Comparison of ENCODE assay signal across 1 cellular context in the genomic region with DNA sequence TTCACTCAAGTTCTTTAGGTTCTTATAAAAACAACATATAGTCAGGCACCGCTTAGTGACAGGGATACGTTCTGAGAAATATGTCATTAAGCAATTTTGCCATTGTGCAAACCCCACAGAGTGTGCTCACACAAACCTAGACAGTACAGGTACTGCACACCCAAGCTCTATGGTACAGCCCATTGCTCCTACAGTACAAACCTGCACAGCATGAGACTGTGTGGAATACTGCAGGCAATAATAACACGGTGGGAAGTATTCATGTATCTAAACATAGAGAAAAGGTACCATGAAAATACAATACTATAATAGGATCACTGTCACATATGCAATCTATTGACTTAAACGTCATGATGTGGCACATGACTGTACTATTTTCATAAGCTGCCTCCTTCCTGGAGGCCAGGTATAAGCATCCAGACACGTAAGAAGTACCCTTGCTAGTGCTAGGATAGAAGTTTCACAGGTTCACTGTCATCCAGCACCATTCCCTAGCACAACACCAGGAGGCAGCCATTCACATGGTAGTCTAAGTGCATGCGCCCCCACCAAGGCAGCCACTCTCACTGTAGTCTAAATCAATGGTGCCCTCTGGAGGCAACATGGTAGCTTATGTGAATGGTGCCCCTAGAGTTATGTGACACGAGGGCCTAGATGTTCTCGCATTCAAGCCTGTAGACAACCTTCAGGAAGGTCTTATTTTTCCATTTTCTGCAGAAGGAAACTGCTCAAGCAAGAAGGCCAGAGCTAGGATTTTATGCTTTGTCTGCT.
TF ChIP-seq lines count a peak whose summit lies in the region.

No MANE protein-coding gene starts in this region.

TF ChIP-seq in HepG2, 621 proteins besides CTCF, POLR2A, EP300 and RAD21 (continued from another document):
- no peak for TF ChIP-seq SIN3A (IDR thresholded peaks at IDR 0.05; ENCODE audit: borderline replicate concordance, low read depth, low read length)
- no peak for TF ChIP-seq NR3C1 (CRISPR knock-in tag; IDR thresholded peaks at IDR 0.05)
- TF ChIP-seq, protein P1, sequence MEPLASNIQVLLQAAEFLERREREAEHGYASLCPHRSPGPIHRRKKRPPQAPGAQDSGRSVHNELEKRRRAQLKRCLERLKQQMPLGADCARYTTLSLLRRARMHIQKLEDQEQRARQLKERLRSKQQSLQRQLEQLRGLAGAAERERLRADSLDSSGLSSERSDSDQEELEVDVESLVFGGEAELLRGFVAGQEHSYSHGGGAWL (CRISPR knock-in tag; IDR thresholded peaks at IDR 0.05) = no peak
- TF ChIP-seq BRCA1 (CRISPR knock-in tag; IDR thresholded peaks at IDR 0.05) = no peak
- no peak for TF ChIP-seq SIN3B (IDR thresholded peaks at IDR 0.05; ENCODE audit: low read length)
- no peak for TF ChIP-seq ZNF335 (CRISPR knock-in tag; IDR thresholded peaks at IDR 0.05)
- TF ChIP-seq ATF7-NPFF (CRISPR knock-in tag; IDR thresholded peaks at IDR 0.05; ENCODE audit: low read depth) = no peak
- no peak for TF ChIP-seq ZNF501 (CRISPR knock-in tag; IDR thresholded peaks at IDR 0.05)
- no peak for TF ChIP-seq RBM39 (IDR thresholded peaks at IDR 0.05; ENCODE audit: low read depth, low read length, poor library complexity, severe bottlenecking)
- TF ChIP-seq, protein P2, sequence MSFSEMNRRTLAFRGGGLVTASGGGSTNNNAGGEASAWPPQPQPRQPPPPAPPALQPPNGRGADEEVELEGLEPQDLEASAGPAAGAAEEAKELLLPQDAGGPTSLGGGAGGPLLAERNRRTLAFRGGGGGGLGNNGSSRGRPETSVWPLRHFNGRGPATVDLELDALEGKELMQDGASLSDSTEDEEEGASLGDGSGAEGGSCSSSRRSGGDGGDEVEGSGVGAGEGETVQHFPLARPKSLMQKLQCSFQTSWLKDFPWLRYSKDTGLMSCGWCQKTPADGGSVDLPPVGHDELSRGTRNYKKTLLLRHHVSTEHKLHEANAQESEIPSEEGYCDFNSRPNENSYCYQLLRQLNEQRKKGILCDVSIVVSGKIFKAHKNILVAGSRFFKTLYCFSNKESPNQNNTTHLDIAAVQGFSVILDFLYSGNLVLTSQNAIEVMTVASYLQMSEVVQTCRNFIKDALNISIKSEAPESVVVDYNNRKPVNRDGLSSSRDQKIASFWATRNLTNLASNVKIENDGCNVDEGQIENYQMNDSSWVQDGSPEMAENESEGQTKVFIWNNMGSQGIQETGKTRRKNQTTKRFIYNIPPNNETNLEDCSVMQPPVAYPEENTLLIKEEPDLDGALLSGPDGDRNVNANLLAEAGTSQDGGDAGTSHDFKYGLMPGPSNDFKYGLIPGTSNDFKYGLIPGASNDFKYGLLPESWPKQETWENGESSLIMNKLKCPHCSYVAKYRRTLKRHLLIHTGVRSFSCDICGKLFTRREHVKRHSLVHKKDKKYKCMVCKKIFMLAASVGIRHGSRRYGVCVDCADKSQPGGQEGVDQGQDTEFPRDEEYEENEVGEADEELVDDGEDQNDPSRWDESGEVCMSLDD (CRISPR knock-in tag; IDR thresholded peaks at IDR 0.05; ENCODE audit: borderline replicate concordance) = no peak
- no peak for TF ChIP-seq GPN1 (CRISPR knock-in tag; IDR thresholded peaks at IDR 0.05; ENCODE audit: borderline replicate concordance)
- TF ChIP-seq, protein P3, sequence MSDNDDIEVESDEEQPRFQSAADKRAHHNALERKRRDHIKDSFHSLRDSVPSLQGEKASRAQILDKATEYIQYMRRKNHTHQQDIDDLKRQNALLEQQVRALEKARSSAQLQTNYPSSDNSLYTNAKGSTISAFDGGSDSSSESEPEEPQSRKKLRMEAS (IDR thresholded peaks at IDR 0.05) = no peak
- no peak for TF ChIP-seq TCF7 (IDR thresholded peaks at IDR 0.05; ENCODE audit: low read depth)
- TF ChIP-seq, protein P4, sequence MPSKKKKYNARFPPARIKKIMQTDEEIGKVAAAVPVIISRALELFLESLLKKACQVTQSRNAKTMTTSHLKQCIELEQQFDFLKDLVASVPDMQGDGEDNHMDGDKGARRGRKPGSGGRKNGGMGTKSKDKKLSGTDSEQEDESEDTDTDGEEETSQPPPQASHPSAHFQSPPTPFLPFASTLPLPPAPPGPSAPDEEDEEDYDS (CRISPR knock-in tag; IDR thresholded peaks at IDR 0.05) = peak; percentile 26; the same call in 1 of the 2 replicates
- peak; percentile 33; the same call in 1 of the 2 replicates for TF ChIP-seq ZMYM4 (CRISPR knock-in tag; IDR thresholded peaks at IDR 0.05)
- TF ChIP-seq, protein P5, sequence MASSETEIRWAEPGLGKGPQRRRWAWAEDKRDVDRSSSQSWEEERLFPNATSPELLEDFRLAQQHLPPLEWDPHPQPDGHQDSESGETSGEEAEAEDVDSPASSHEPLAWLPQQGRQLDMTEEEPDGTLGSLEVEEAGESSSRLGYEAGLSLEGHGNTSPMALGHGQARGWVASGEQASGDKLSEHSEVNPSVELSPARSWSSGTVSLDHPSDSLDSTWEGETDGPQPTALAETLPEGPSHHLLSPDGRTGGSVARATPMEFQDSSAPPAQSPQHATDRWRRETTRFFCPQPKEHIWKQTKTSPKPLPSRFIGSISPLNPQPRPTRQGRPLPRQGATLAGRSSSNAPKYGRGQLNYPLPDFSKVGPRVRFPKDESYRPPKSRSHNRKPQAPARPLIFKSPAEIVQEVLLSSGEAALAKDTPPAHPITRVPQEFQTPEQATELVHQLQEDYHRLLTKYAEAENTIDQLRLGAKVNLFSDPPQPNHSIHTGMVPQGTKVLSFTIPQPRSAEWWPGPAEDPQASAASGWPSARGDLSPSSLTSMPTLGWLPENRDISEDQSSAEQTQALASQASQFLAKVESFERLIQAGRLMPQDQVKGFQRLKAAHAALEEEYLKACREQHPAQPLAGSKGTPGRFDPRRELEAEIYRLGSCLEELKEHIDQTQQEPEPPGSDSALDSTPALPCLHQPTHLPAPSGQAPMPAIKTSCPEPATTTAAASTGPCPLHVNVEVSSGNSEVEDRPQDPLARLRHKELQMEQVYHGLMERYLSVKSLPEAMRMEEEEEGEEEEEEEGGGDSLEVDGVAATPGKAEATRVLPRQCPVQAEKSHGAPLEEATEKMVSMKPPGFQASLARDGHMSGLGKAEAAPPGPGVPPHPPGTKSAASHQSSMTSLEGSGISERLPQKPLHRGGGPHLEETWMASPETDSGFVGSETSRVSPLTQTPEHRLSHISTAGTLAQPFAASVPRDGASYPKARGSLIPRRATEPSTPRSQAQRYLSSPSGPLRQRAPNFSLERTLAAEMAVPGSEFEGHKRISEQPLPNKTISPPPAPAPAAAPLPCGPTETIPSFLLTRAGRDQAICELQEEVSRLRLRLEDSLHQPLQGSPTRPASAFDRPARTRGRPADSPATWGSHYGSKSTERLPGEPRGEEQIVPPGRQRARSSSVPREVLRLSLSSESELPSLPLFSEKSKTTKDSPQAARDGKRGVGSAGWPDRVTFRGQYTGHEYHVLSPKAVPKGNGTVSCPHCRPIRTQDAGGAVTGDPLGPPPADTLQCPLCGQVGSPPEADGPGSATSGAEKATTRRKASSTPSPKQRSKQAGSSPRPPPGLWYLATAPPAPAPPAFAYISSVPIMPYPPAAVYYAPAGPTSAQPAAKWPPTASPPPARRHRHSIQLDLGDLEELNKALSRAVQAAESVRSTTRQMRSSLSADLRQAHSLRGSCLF (CRISPR knock-in tag; IDR thresholded peaks at IDR 0.05; ENCODE audit: borderline replicate concordance) = no peak
- TF ChIP-seq ZNF619 (CRISPR knock-in tag; IDR thresholded peaks at IDR 0.05) = no peak
- TF ChIP-seq ZBTB1 (CRISPR knock-in tag; IDR thresholded peaks at IDR 0.05; ENCODE audit: borderline replicate concordance) = no peak
- no peak for TF ChIP-seq ARID2 (CRISPR knock-in tag; IDR thresholded peaks at IDR 0.05; ENCODE audit: borderline replicate concordance)
- no peak for TF ChIP-seq NR1H2 (CRISPR knock-in tag; IDR thresholded peaks at IDR 0.05; ENCODE audit: borderline replicate concordance, low read depth)
- TF ChIP-seq CEBPB (IDR thresholded peaks at IDR 0.05; ENCODE audit: borderline replicate concordance, low read depth, low read length) = no peak
- TF ChIP-seq, protein P6, sequence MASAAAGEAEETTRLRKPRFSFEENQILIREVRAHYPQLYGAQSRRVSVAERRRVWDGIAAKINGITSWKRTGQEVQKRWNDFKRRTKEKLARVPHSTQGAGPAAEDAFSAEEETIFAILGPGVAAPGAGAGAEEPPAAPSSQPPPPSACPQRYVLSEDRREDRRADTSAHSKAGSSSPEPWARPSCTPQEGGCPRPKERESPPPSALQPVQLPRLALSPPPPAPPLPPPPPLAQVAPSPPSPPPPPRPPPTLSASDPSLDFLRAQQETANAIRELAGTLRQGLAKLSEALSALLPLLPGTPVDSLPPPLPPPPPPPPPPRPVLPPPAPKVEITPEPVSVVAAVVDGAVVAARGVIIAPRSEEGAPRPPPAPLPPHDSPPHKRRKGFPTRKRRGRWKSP (CRISPR knock-in tag; IDR thresholded peaks at IDR 0.05) = no peak
- TF ChIP-seq, protein P7, sequence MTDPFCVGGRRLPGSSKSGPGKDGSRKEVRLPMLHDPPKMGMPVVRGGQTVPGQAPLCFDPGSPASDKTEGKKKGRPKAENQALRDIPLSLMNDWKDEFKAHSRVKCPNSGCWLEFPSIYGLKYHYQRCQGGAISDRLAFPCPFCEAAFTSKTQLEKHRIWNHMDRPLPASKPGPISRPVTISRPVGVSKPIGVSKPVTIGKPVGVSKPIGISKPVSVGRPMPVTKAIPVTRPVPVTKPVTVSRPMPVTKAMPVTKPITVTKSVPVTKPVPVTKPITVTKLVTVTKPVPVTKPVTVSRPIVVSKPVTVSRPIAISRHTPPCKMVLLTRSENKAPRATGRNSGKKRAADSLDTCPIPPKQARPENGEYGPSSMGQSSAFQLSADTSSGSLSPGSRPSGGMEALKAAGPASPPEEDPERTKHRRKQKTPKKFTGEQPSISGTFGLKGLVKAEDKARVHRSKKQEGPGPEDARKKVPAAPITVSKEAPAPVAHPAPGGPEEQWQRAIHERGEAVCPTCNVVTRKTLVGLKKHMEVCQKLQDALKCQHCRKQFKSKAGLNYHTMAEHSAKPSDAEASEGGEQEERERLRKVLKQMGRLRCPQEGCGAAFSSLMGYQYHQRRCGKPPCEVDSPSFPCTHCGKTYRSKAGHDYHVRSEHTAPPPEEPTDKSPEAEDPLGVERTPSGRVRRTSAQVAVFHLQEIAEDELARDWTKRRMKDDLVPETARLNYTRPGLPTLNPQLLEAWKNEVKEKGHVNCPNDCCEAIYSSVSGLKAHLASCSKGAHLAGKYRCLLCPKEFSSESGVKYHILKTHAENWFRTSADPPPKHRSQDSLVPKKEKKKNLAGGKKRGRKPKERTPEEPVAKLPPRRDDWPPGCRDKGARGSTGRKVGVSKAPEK (CRISPR knock-in tag; IDR thresholded peaks at IDR 0.05; ENCODE audit: borderline replicate concordance) = no peak
- TF ChIP-seq EZH2 (conservative IDR thresholded peaks at IDR 0.05; ENCODE audit: low read depth, low read length) = no peak
- TF ChIP-seq, protein P8, sequence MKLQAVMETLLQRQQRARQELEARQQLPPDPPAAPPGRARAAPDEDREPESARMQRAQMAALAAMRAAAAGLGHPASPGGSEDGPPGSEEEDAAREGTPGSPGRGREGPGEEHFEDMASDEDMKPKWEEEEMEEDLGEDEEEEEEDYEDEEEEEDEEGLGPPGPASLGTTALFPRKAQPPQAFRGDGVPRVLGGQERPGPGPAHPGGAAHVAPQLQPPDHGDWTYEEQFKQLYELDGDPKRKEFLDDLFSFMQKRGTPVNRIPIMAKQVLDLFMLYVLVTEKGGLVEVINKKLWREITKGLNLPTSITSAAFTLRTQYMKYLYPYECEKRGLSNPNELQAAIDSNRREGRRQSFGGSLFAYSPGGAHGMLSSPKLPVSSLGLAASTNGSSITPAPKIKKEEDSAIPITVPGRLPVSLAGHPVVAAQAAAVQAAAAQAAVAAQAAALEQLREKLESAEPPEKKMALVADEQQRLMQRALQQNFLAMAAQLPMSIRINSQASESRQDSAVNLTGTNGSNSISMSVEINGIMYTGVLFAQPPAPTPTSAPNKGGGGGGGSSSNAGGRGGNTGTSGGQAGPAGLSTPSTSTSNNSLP (IDR thresholded peaks at IDR 0.05; ENCODE audit: low read depth, low read length) = no peak
- TF ChIP-seq, protein P9, sequence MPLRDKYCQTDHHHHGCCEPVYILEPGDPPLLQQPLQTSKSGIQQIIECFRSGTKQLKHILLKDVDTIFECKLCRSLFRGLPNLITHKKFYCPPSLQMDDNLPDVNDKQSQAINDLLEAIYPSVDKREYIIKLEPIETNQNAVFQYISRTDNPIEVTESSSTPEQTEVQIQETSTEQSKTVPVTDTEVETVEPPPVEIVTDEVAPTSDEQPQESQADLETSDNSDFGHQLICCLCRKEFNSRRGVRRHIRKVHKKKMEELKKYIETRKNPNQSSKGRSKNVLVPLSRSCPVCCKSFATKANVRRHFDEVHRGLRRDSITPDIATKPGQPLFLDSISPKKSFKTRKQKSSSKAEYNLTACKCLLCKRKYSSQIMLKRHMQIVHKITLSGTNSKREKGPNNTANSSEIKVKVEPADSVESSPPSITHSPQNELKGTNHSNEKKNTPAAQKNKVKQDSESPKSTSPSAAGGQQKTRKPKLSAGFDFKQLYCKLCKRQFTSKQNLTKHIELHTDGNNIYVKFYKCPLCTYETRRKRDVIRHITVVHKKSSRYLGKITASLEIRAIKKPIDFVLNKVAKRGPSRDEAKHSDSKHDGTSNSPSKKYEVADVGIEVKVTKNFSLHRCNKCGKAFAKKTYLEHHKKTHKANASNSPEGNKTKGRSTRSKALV (CRISPR knock-in tag; IDR thresholded peaks at IDR 0.05) = peak; percentile 44; the same call in 1 of the 2 replicates
- no peak for TF ChIP-seq SP2 (CRISPR knock-in tag; IDR thresholded peaks at IDR 0.05)
- TF ChIP-seq, protein P10, sequence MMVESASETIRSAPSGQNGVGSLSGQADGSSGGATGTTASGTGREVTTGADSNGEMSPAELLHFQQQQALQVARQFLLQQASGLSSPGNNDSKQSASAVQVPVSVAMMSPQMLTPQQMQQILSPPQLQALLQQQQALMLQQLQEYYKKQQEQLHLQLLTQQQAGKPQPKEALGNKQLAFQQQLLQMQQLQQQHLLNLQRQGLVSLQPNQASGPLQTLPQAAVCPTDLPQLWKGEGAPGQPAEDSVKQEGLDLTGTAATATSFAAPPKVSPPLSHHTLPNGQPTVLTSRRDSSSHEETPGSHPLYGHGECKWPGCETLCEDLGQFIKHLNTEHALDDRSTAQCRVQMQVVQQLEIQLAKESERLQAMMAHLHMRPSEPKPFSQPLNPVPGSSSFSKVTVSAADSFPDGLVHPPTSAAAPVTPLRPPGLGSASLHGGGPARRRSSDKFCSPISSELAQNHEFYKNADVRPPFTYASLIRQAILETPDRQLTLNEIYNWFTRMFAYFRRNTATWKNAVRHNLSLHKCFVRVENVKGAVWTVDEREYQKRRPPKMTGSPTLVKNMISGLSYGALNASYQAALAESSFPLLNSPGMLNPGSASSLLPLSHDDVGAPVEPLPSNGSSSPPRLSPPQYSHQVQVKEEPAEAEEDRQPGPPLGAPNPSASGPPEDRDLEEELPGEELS (CRISPR knock-in tag; IDR thresholded peaks at IDR 0.05) = peak; percentile 18; the same call in 1 of the 2 replicates
- TF ChIP-seq NPAS2 (CRISPR knock-in tag; IDR thresholded peaks at IDR 0.05; ENCODE audit: borderline replicate concordance) = no peak
